19 cellular contexts compared by ENCODE assay signal in genomic region chrX:49066690-49067089, GRCh38. TPM values are rescaled to one million over a fixed set of nuclear protein-coding genes. Genes with fewer than 3 reads are reported as not detected.
DNase-seq lines count a peak whose midpoint lies in the region; ATAC-seq and TF ChIP-seq lines count a peak whose summit lies in the region.
"Had no signal": no experiment of that assay in that cellular context is flagged by ENCODE, and none has a peak within 500 bp of the region (broad histone marks: within the 10 kb centered on the region; RNA-seq: fewer than 3 reads in every experiment).

No MANE protein-coding gene starts in this region.

- H3K36me3 ChIP-seq in WERI-Rb-1: no peaks in the 10 kb centered on the region
- H3K36me3 ChIP-seq in neuronal stem cell (replicated peaks in 1 of 2; ENCODE audit: control insufficient read depth in 2 of 2, insufficient read depth in 2 of 2, low read length in 2 of 2): peaks cover 0 to 14% of the 10 kb centered on the region in 2 donors
- peaks cover 0 to 75% (median 0%) of the 10 kb centered on the region in 3 donors for H3K36me3 ChIP-seq in esophagus squamous epithelium
- H3K36me3 ChIP-seq: BE2C, HAP-1 had no signal

- no peak overlapping the region for H2AFZ ChIP-seq in neuronal stem cell (ENCODE audit: low read length)
- H2AFZ ChIP-seq: GM23338 had no signal

- H3K14ac ChIP-seq in neuronal stem cell (ENCODE audit: low read length): no peak overlapping the region

- no peak overlapping the region for H2BK120ac ChIP-seq in neuronal stem cell (ENCODE audit: low read depth, low read length)

- no peak for ATAC-seq in GM19035 (IDR thresholded peaks at IDR 0.05; ENCODE audit: unreplicated experiment)
- ATAC-seq in GM21423 (IDR thresholded peaks at IDR 0.05; ENCODE audit: unreplicated experiment): no peak
- ATAC-seq: GM23338 had no signal

- H4K91ac ChIP-seq in neuronal stem cell (ENCODE audit: low read depth, low read length, poor library complexity): no peak overlapping the region

- TF ChIP-seq CTCF in WERI-Rb-1 (IDR thresholded peaks at IDR 0.05; ENCODE audit: low read depth, low read length) (no peak), esophagus squamous epithelium (IDR thresholded peaks at IDR 0.05) (no peak)

- no peak overlapping the region for H3K4me3 ChIP-seq in WERI-Rb-1 (ENCODE audit: low read depth, low read length)
- no peak overlapping the region for H3K4me3 ChIP-seq in neuronal stem cell (ENCODE audit: low read length in 2 of 2)
- H3K4me3 ChIP-seq in esophagus squamous epithelium: no peak overlapping the region
- H3K4me3 ChIP-seq: BLaER1 treated with 17β-estradiol and CSF1 and Interleukin-3, amounts not matched to agents 10 nM and 100 nM; GM23338; HAP-1 had no signal

- no peak overlapping the region for H3K18ac ChIP-seq in neuronal stem cell (ENCODE audit: low read length)

- H2BK5ac ChIP-seq in neuronal stem cell (ENCODE audit: low read length): no peak overlapping the region

- H3K27ac ChIP-seq in WERI-Rb-1 (peak overlapping the region; percentile 32; the same call in 1 of the 2 replicates), neuronal stem cell (replicated peaks; ENCODE audit: low read length) (no peak overlapping the region), esophagus squamous epithelium (no peak overlapping the region)
- H3K27ac ChIP-seq: 22Rv1; BLaER1 treated with 17β-estradiol and CSF1 and Interleukin-3, amounts not matched to agents 10 nM and 100 nM had no signal

- peaks cover 4% of the 10 kb centered on the region for H3K27me3 ChIP-seq in WERI-Rb-1 (ENCODE audit: insufficient read depth, low read depth, severe bottlenecking)
- H3K27me3 ChIP-seq in neuronal stem cell (ENCODE audit: control insufficient read depth in 3 of 3, insufficient read depth in 3 of 3, low read depth in 1 of 3, low read length in 3 of 3): no peaks in the 10 kb centered on the region
- H3K27me3 ChIP-seq in esophagus squamous epithelium: no peaks in the 10 kb centered on the region
- H3K27me3 ChIP-seq: BE2C had no signal

- H2AK5ac ChIP-seq in neuronal stem cell (ENCODE audit: low read depth, low read length): no peak overlapping the region

- intact Hi-C loops in esophagus squamous epithelium (cut with DNase I): no loop called here

- no peak overlapping the region for H2BK12ac ChIP-seq in neuronal stem cell (ENCODE audit: low read length)

- H2BK15ac ChIP-seq in neuronal stem cell (ENCODE audit: low read length): no peak overlapping the region

- H3K79me1 ChIP-seq in neuronal stem cell (ENCODE audit: low read depth, low read length): peaks cover 2% of the 10 kb centered on the region

- no peak overlapping the region for H3K9ac ChIP-seq in neuronal stem cell (ENCODE audit: low read depth, low read length, poor library complexity)
- H3K9ac ChIP-seq: BLaER1 treated with 17β-estradiol and CSF1 and Interleukin-3, amounts not matched to agents 10 nM and 100 nM had no signal

- H3K4me1 ChIP-seq in neuronal stem cell (ENCODE audit: control insufficient read depth in 2 of 2, insufficient read depth in 1 of 2, low read depth in 1 of 2, low read length in 2 of 2) (no peaks in the 10 kb centered on the region), esophagus squamous epithelium (peaks cover 0 to 2% (median 0%) of the 10 kb centered on the region in 3 donors)
- H3K4me1 ChIP-seq: BE2C; BLaER1 treated with 17β-estradiol and CSF1 and Interleukin-3, amounts not matched to agents 10 nM and 100 nM; HAP-1 had no signal

- WGBS in neuronal stem cell (ENCODE audit: extremely low coverage in 2 of 2, insufficient read length in 2 of 2, insufficient replicate concordance in 1 of 2), 2 donors: no CpG with 5 or more reads among the region's 9 CpGs
- 100% methylated on average over 3 of the region's 9 CpGs for WGBS in esophagus squamous epithelium, 2 donors

- no peak overlapping the region for H3K23ac ChIP-seq in neuronal stem cell (ENCODE audit: low read depth, low read length, poor library complexity)

- no peaks in the 10 kb centered on the region for H3K9me3 ChIP-seq in WERI-Rb-1 (ENCODE audit: severe bottlenecking)
- no peaks in the 10 kb centered on the region for H3K9me3 ChIP-seq in neuronal stem cell (replicated peaks in 1 of 2; ENCODE audit: control insufficient read depth in 2 of 2, insufficient read depth in 1 of 2, low read depth in 1 of 2, low read length in 2 of 2)
- H3K9me3 ChIP-seq in esophagus squamous epithelium: no peaks in the 10 kb centered on the region
- H3K9me3 ChIP-seq: BE2C; BLaER1 treated with 17β-estradiol and CSF1 and Interleukin-3, amounts not matched to agents 10 nM and 100 nM; HAP-1 had no signal

- no peak for TF ChIP-seq POLR2A in esophagus squamous epithelium (IDR thresholded peaks at IDR 0.05)

- peak overlapping the region; percentile 43 for H4K8ac ChIP-seq in neuronal stem cell (ENCODE audit: low read depth, low read length)

- H3K4me2 ChIP-seq in neuronal stem cell (ENCODE audit: insufficient read depth, low read length, poor library complexity, severe bottlenecking): no peak overlapping the region
- H3K4me2 ChIP-seq: BLaER1 treated with 17β-estradiol and CSF1 and Interleukin-3, amounts not matched to agents 10 nM and 100 nM; GM23338 had no signal

- DNase-seq in NCI-H82 (lab: John Stamatoyannopoulos, UW): peak; percentile 19
- no peak for DNase-seq in NCI-H82 treated with DMSO at 0.1 percent for 48 hours (lab: John Stamatoyannopoulos, UW; ENCODE audit: unreplicated experiment)
- peak; percentile 38 for DNase-seq in WERI-Rb-1
- no peak for DNase-seq in neuronal stem cell (ENCODE audit: low spot score)
- no peak for DNase-seq in esophagus squamous epithelium (lab: John Stamatoyannopoulos, UW)
- DNase-seq: AML-193; BE2C; CD4-positive, alpha-beta T cell; CD8-positive, alpha-beta memory T cell; DMS 273 treated with DMSO at 0.1 percent for 48 hours; DMS79; EL; GF-D8 had no signal

- H3K4ac ChIP-seq in neuronal stem cell (ENCODE audit: low read length): no peak overlapping the region

RNA-seq across cellular contexts. Expression of gene PRAF2, which starts 7.1 kb away (rescaled TPM):
- polyA plus RNA-seq in neuronal stem cell (2013, experiment 1 of 2): 91.4 TPM
- 93.5 TPM for polyA plus RNA-seq in neuronal stem cell (2013, experiment 2 of 2)
- total RNA-seq in esophagus squamous epithelium: 1 to 10 TPM; 2.3 to 9.5 (median 5.9) TPM

RNA-seq across cellular contexts. Expression of gene CCDC120, which starts 7.9 kb away (rescaled TPM):
- polyA plus RNA-seq in neuronal stem cell (2013, experiment 1 of 2): 5.3 TPM
- polyA plus RNA-seq in neuronal stem cell (2013, experiment 2 of 2): 5.6 TPM
- total RNA-seq in esophagus squamous epithelium: 10 to 100 TPM; 11.7 to 40.3 (median 22.6) TPM

RNA-seq across cellular contexts. Expression of gene WDR45, which starts 13.0 kb away (rescaled TPM):
- polyA plus RNA-seq in neuronal stem cell (2013, experiment 1 of 2): 17.0 TPM
- 16.8 TPM for polyA plus RNA-seq in neuronal stem cell (2013, experiment 2 of 2)
- 10 to 100 TPM; 30.1 to 78.0 (median 37.0) TPM for total RNA-seq in esophagus squamous epithelium

RNA-seq across cellular contexts. Expression of gene TFE3, which starts 23.5 kb away (rescaled TPM):
- polyA plus RNA-seq in neuronal stem cell (2013, experiment 1 of 2): 25.5 TPM
- 25.7 TPM for polyA plus RNA-seq in neuronal stem cell (2013, experiment 2 of 2)
- 10 to 100 TPM; 24.3 to 48.4 (median 43.1) TPM for total RNA-seq in esophagus squamous epithelium

RNA-seq across cellular contexts. Expression of gene GPKOW, which starts 56.8 kb away (rescaled TPM):
- 15.7 TPM for polyA plus RNA-seq in neuronal stem cell (2013, experiment 1 of 2)
- polyA plus RNA-seq in neuronal stem cell (2013, experiment 2 of 2): 15.6 TPM
- total RNA-seq in esophagus squamous epithelium: 10 to 100 TPM; 16.2 to 21.5 (median 19.2) TPM

Comparison
In these comparisons a context has a peak if more than half of its experiments do, and no peak if none do; other contexts are left out.
1. DNase-seq: peak in NCI-H82 (single experiment) and WERI-Rb-1 (single experiment); none in NCI-H82 treated with DMSO at 0.1 percent for 48 hours (single experiment), neuronal stem cell (single experiment) and esophagus squamous epithelium (single experiment).